Comparison of ENCODE assay signal across 1 cellular context in the genomic region with DNA sequence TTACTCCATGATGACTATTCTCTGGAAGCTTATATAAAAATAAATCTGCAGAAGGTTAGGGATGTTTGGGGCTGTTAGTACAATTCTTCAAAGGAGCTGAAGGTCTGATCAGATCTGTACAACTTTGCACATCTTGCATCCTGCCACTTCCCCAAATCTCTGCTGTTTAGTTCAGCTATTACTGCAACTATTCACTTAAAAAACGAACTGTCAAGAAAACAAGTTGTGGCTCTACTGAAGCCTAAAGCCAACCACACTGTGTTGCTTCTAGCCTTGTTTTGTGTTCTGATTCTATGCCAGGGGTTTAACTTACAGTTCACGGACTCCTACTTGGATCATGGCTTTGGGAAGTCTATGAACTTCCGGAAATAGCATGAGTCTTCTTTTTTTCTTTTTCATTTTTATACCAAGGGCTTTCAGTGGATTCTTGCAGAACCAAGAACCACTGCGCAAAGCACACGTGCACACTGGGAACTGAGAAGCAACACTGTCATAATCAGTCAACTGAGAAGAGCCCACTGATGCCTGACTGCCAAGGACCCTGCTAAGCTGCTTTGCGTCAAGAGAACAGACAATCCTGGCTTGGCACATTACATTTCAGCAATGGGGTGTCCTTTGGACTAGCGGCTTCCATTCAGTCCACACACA.
TF ChIP-seq lines count a peak whose summit lies in the region.

No MANE protein-coding gene starts in this region.

TF ChIP-seq in GM23338, 12 proteins besides CTCF, POLR2A, EP300 and RAD21 (continued from another document):
- no peak for TF ChIP-seq ZNF462 (CRISPR knock-in tag; IDR thresholded peaks at IDR 0.05)
- TF ChIP-seq ZNF114 (CRISPR knock-in tag; IDR thresholded peaks at IDR 0.05), result no peak
- no peak for TF ChIP-seq EZH2 (IDR thresholded peaks at IDR 0.05; ENCODE audit: low read depth, unreplicated experiment)
- TF ChIP-seq ETS1 (IDR thresholded peaks at IDR 0.05), result no peak
- TF ChIP-seq, protein P1, sequence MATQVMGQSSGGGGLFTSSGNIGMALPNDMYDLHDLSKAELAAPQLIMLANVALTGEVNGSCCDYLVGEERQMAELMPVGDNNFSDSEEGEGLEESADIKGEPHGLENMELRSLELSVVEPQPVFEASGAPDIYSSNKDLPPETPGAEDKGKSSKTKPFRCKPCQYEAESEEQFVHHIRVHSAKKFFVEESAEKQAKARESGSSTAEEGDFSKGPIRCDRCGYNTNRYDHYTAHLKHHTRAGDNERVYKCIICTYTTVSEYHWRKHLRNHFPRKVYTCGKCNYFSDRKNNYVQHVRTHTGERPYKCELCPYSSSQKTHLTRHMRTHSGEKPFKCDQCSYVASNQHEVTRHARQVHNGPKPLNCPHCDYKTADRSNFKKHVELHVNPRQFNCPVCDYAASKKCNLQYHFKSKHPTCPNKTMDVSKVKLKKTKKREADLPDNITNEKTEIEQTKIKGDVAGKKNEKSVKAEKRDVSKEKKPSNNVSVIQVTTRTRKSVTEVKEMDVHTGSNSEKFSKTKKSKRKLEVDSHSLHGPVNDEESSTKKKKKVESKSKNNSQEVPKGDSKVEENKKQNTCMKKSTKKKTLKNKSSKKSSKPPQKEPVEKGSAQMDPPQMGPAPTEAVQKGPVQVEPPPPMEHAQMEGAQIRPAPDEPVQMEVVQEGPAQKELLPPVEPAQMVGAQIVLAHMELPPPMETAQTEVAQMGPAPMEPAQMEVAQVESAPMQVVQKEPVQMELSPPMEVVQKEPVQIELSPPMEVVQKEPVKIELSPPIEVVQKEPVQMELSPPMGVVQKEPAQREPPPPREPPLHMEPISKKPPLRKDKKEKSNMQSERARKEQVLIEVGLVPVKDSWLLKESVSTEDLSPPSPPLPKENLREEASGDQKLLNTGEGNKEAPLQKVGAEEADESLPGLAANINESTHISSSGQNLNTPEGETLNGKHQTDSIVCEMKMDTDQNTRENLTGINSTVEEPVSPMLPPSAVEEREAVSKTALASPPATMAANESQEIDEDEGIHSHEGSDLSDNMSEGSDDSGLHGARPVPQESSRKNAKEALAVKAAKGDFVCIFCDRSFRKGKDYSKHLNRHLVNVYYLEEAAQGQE (IDR thresholded peaks at IDR 0.05; ENCODE audit: unreplicated experiment), result no peak
- TF ChIP-seq CREB1 (CRISPR knock-in tag; IDR thresholded peaks at IDR 0.05; ENCODE audit: low read depth), result no peak
